Comparison of ENCODE assay signal across 8 cellular contexts in genomic region chr2:156342252-156343095, GRCh38. TPM values are rescaled to one million over a fixed set of nuclear protein-coding genes. Genes with fewer than 3 reads are reported as not detected.
DNase-seq lines count a peak whose midpoint lies in the region; ATAC-seq, FAIRE-seq and TF ChIP-seq lines count a peak whose summit lies in the region.

No MANE protein-coding gene starts in this region.

- intact Hi-C loops in A673 (cut with micrococcal nuclease; ENCODE audit: unreplicated experiment): loop anchor here (5.0 to 10.0 kb wide), 3 partner anchors 472 to 850 kb away; no protein-coding TSS in a partner anchor

- POLR2A ChIA-PET in A673 (lab: Charles Lee; ENCODE audit: low non-redundant PET): interaction anchor here (0.6 to 0.8 kb wide), 2 partner anchors 240 to 944 kb away, joined by 3 to 5 read pairs; no protein-coding TSS in a partner anchor

- dilution Hi-C loops in keratinocyte (cut with MboI; ENCODE audit: extremely low pct_ligation_motif_present, low sequenced_read_pairs): no loop called here

- H3K9me3 ChIP-seq in A673 (ENCODE audit: low read depth, low read length, poor library complexity, severe bottlenecking) (no peaks in the 10 kb centered on the region), keratinocyte (ENCODE audit: control insufficient read depth, low read depth, low read length) (no peaks in the 10 kb centered on the region)

- H2AFZ ChIP-seq in keratinocyte (ENCODE audit: control insufficient read depth, low read length): peak overlapping the region; percentile 90

- peak; percentile 50 for ATAC-seq in GM18867 (IDR thresholded peaks at IDR 0.05; ENCODE audit: unreplicated experiment)
- ATAC-seq in HG03095 (IDR thresholded peaks at IDR 0.05; ENCODE audit: unreplicated experiment): peak; percentile 49

- BruUV-seq in A673 (replicated peaks; lab: Mats Ljungman, UMichigan): no TSS peak

- peaks cover 38% of the 10 kb centered on the region for H3K4me1 ChIP-seq in A673 (ENCODE audit: insufficient read depth, low read length, poor library complexity, severe bottlenecking)
- peaks cover 26% of the 10 kb centered on the region for H3K4me1 ChIP-seq in keratinocyte (ENCODE audit: control insufficient read depth, extremely low read depth, insufficient read depth, low read length)

- H4K20me1 ChIP-seq in keratinocyte (ENCODE audit: control insufficient read depth, extremely low read depth, insufficient read depth, low read length): no peaks in the 10 kb centered on the region

- CTCF ChIA-PET in A673 (lab: Charles Lee): no interaction called here

- TF ChIP-seq CTCF in A673 (conservative IDR thresholded peaks at IDR 0.05; ENCODE audit: low read depth, low read length) (no peak), keratinocyte (optimal IDR thresholded peaks at IDR 0.05 in 1 of 3, IDR thresholded peaks at IDR 0.05 in 1 of 3, conservative IDR thresholded peaks at IDR 0.05 in 1 of 3; ENCODE audit: extremely low read depth in 1 of 3, insufficient read depth in 2 of 3, low read length in 3 of 3) (no peak)

- no peaks in the 10 kb centered on the region for H3K36me3 ChIP-seq in A673 (ENCODE audit: insufficient read depth, low read length, poor library complexity, severe bottlenecking)
- H3K36me3 ChIP-seq in keratinocyte (ENCODE audit: control insufficient read depth in 2 of 2, extremely low read depth in 1 of 2, insufficient read depth in 2 of 2, low read length in 2 of 2): no peaks in the 10 kb centered on the region

- H3K79me2 ChIP-seq in keratinocyte (ENCODE audit: control insufficient read depth, insufficient read depth, low read length): no peaks in the 10 kb centered on the region

- H3K27me3 ChIP-seq in A673 (replicated peaks; ENCODE audit: insufficient read depth, low read depth, low read length, poor library complexity): no peaks in the 10 kb centered on the region
- H3K27me3 ChIP-seq in keratinocyte (ENCODE audit: control insufficient read depth, extremely low read depth, insufficient read depth, low read length): no peaks in the 10 kb centered on the region

- H3K4me3 ChIP-seq in A673 (ENCODE audit: low read depth, low read length, poor library complexity, severe bottlenecking) (peak overlapping the region; percentile 88), keratinocyte (ENCODE audit: control insufficient read depth in 2 of 3, extremely low read depth in 1 of 3, insufficient read depth in 2 of 3, low read depth in 1 of 3, low read length in 3 of 3) (peak overlapping the region; percentile 88 to 92 (median 88))

- DNase-seq in A673 (ENCODE audit: low spot score) (peak; percentile 94), NCI-H2171 treated with DMSO at 0.1 percent for 48 hours (lab: John Stamatoyannopoulos, UW) (peak; percentile 75), keratinocyte (ENCODE audit: low read depth, low spot score) (no peak)
- DNase-seq in activated CD4-positive, CD25-positive, alpha-beta regulatory T cell (lab: John Stamatoyannopoulos, UW): peak; percentile 59 to 72 (median 63)
- peak; percentile 93 for DNase-seq in central memory CD4-positive, alpha-beta T cell
- DNase-seq in stimulated activated CD4-positive, alpha-beta T cell treated with anti-CD3 and anti-CD28 coated beads, Interleukin-12 subunit alpha, Interleukin-12 subunit beta, amount 100 ng/mL, for 4 hours: peak; percentile 80

- FAIRE-seq in keratinocyte (lab: Jason Lieb, UNC): no peak

- H3K9ac ChIP-seq in keratinocyte (ENCODE audit: control insufficient read depth, extremely low read depth, insufficient read depth, low read length): peak overlapping the region; percentile 98

- H3K4me2 ChIP-seq in keratinocyte (ENCODE audit: control insufficient read depth, extremely low read depth, insufficient read depth, low read depth, low read length): peak overlapping the region; percentile 100

- H3K27ac ChIP-seq in A673 (ENCODE audit: low read depth, low read length, poor library complexity, severe bottlenecking): peak overlapping the region; percentile 100
- H3K27ac ChIP-seq in keratinocyte (ENCODE audit: control insufficient read depth, insufficient read depth, low read length): peak overlapping the region; percentile 96

- H3K9me1 ChIP-seq in keratinocyte (ENCODE audit: control insufficient read depth, extremely low read depth, insufficient read depth, low read length): no peaks in the 10 kb centered on the region

RNA-seq across cellular contexts. Expression of gene NR4A2, which starts 10.0 kb away (rescaled TPM):
- total RNA-seq in A673 (2021): 1.1 and 1.8 TPM in 2 replicates
- 0.15 to 4.5 TPM (median 3.0 TPM) in 3 replicates for polyA plus RNA-seq in keratinocyte
- polyA plus RNA-seq in keratinocyte (2011; ENCODE audit: low read depth): 1.3 TPM
- polyA plus RNA-seq in keratinocyte (2011; cell fraction: cytosol; rRNA removed): 1.3 and 1.7 TPM in 2 replicates
- 37.4 and 49.8 TPM in 2 replicates for polyA plus RNA-seq in keratinocyte (2011; cell fraction: nucleus; rRNA removed)
- 0.24 and 1.8 TPM in 2 replicates for polyA plus RNA-seq in keratinocyte (2012; ENCODE audit: low replicate concordance)
- polyA minus RNA-seq in keratinocyte: 0.43 to 10.5 TPM (median 7.9 TPM) in 3 replicates
- 1.5 TPM for polyA minus RNA-seq in keratinocyte (2011; cell fraction: cytosol; rRNA and poly(A)+ RNA removed)
- 22.5 and 23.8 TPM in 2 replicates for polyA minus RNA-seq in keratinocyte (2011; cell fraction: nucleus; rRNA and poly(A)+ RNA removed)
